Comparison of ENCODE assay signal across 1 cellular context in the genomic region with DNA sequence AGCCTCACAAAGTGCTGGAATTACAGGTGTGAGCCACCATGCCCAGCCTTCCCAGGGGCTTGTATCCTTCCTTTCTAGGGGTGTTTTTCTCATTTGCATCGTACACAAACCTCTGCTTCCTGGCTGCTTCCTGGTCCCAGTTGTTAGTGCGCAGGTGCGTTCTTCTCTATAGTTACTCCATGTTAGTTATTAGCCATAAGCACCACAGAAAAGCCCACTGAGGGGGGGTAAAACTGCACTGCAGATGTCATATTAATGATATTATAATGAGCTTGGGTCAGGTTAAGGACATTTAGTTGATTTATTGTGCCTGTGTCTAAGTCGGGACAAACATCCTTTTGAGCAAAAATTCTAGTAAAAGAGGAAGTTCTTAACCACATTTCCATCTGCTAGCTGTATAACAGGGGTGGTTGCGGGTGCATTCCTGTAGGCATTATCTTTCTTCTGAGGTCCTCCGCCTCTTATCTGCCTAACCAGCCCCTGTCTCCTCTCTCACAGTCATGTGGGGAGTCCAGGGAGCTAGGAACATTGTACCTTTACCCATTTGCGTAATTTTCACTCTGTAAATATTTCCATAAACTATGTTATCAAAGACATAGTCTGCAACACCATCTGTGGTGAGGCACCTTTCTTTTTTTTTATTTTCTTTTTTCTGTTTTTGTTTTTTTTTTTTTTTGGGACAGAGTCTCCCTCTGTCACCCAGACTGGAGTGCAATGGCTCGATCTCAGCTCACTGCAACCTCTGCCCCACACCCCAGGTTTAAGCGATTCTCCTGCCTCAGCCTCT.
TF ChIP-seq lines count a peak whose summit lies in the region.

No MANE protein-coding gene starts in this region.

TF ChIP-seq in HepG2, 621 proteins besides CTCF, POLR2A, EP300 and RAD21 (continued from another document and continues in another):
- TF ChIP-seq, protein P1, sequence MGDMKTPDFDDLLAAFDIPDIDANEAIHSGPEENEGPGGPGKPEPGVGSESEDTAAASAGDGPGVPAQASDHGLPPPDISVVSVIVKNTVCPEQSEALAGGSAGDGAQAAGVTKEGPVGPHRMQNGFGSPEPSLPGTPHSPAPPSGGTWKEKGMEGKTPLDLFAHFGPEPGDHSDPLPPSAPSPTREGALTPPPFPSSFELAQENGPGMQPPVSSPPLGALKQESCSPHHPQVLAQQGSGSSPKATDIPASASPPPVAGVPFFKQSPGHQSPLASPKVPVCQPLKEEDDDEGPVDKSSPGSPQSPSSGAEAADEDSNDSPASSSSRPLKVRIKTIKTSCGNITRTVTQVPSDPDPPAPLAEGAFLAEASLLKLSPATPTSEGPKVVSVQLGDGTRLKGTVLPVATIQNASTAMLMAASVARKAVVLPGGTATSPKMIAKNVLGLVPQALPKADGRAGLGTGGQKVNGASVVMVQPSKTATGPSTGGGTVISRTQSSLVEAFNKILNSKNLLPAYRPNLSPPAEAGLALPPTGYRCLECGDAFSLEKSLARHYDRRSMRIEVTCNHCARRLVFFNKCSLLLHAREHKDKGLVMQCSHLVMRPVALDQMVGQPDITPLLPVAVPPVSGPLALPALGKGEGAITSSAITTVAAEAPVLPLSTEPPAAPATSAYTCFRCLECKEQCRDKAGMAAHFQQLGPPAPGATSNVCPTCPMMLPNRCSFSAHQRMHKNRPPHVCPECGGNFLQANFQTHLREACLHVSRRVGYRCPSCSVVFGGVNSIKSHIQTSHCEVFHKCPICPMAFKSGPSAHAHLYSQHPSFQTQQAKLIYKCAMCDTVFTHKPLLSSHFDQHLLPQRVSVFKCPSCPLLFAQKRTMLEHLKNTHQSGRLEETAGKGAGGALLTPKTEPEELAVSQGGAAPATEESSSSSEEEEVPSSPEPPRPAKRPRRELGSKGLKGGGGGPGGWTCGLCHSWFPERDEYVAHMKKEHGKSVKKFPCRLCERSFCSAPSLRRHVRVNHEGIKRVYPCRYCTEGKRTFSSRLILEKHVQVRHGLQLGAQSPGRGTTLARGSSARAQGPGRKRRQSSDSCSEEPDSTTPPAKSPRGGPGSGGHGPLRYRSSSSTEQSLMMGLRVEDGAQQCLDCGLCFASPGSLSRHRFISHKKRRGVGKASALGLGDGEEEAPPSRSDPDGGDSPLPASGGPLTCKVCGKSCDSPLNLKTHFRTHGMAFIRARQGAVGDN (CRISPR knock-in tag; IDR thresholded peaks at IDR 0.05) = no peak; the same call in 1 of the 2 replicates
- TF ChIP-seq ZNF788 (CRISPR knock-in tag; IDR thresholded peaks at IDR 0.05; ENCODE audit: borderline replicate concordance) (no peak; the same call in 1 of the 2 replicates), SALL2 (CRISPR knock-in tag; IDR thresholded peaks at IDR 0.05) (no peak; the same call in 1 of the 2 replicates), ZNF773 (CRISPR knock-in tag; IDR thresholded peaks at IDR 0.05; ENCODE audit: borderline replicate concordance) (no peak), PITX1 (CRISPR knock-in tag; IDR thresholded peaks at IDR 0.05) (peak; percentile 73; the same call in 1 of the 2 replicates), KDM1A (CRISPR knock-in tag; IDR thresholded peaks at IDR 0.05) (no peak), TBL1XR1 (IDR thresholded peaks at IDR 0.05; ENCODE audit: borderline replicate concordance, low read length, partially characterized antibody) (no peak), TGIF2 (CRISPR knock-in tag; IDR thresholded peaks at IDR 0.05) (no peak), RNF2 (conservative IDR thresholded peaks at IDR 0.05; ENCODE audit: low read depth) (no peak), HNRNPL (IDR thresholded peaks at IDR 0.05; ENCODE audit: low read depth, low read length) (no peak), MTF1 (CRISPR knock-in tag; IDR thresholded peaks at IDR 0.05) (no peak), GFI1 (CRISPR knock-in tag; IDR thresholded peaks at IDR 0.05; ENCODE audit: borderline replicate concordance) (0 out of 2 replicates have a peak, but pooled peaks have one; percentile 9), ZNF143 (CRISPR knock-in tag; IDR thresholded peaks at IDR 0.05) (no peak), RFXAP (CRISPR knock-in tag; IDR thresholded peaks at IDR 0.05; ENCODE audit: borderline replicate concordance) (peak; percentile 63; the same call in 1 of the 2 replicates), ZFP37 (CRISPR knock-in tag; IDR thresholded peaks at IDR 0.05; ENCODE audit: borderline replicate concordance) (no peak), BRCA1 (CRISPR knock-in tag; IDR thresholded peaks at IDR 0.05) (0 out of 2 replicates have a peak, but pooled peaks have one; percentile 51), HNRNPLL (IDR thresholded peaks at IDR 0.05; ENCODE audit: low read depth, low read length, poor library complexity, severe bottlenecking) (no peak)
- TF ChIP-seq, protein P2, sequence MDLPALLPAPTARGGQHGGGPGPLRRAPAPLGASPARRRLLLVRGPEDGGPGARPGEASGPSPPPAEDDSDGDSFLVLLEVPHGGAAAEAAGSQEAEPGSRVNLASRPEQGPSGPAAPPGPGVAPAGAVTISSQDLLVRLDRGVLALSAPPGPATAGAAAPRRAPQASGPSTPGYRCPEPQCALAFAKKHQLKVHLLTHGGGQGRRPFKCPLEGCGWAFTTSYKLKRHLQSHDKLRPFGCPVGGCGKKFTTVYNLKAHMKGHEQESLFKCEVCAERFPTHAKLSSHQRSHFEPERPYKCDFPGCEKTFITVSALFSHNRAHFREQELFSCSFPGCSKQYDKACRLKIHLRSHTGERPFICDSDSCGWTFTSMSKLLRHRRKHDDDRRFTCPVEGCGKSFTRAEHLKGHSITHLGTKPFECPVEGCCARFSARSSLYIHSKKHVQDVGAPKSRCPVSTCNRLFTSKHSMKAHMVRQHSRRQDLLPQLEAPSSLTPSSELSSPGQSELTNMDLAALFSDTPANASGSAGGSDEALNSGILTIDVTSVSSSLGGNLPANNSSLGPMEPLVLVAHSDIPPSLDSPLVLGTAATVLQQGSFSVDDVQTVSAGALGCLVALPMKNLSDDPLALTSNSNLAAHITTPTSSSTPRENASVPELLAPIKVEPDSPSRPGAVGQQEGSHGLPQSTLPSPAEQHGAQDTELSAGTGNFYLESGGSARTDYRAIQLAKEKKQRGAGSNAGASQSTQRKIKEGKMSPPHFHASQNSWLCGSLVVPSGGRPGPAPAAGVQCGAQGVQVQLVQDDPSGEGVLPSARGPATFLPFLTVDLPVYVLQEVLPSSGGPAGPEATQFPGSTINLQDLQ (CRISPR knock-in tag; IDR thresholded peaks at IDR 0.05) = no peak
- TF ChIP-seq, protein P3, sequence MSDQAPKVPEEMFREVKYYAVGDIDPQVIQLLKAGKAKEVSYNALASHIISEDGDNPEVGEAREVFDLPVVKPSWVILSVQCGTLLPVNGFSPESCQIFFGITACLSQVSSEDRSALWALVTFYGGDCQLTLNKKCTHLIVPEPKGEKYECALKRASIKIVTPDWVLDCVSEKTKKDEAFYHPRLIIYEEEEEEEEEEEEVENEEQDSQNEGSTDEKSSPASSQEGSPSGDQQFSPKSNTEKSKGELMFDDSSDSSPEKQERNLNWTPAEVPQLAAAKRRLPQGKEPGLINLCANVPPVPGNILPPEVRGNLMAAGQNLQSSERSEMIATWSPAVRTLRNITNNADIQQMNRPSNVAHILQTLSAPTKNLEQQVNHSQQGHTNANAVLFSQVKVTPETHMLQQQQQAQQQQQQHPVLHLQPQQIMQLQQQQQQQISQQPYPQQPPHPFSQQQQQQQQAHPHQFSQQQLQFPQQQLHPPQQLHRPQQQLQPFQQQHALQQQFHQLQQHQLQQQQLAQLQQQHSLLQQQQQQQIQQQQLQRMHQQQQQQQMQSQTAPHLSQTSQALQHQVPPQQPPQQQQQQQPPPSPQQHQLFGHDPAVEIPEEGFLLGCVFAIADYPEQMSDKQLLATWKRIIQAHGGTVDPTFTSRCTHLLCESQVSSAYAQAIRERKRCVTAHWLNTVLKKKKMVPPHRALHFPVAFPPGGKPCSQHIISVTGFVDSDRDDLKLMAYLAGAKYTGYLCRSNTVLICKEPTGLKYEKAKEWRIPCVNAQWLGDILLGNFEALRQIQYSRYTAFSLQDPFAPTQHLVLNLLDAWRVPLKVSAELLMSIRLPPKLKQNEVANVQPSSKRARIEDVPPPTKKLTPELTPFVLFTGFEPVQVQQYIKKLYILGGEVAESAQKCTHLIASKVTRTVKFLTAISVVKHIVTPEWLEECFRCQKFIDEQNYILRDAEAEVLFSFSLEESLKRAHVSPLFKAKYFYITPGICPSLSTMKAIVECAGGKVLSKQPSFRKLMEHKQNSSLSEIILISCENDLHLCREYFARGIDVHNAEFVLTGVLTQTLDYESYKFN (CRISPR knock-in tag; conservative IDR thresholded peaks at IDR 0.05) = peak; percentile 93
- TF ChIP-seq, protein P4, sequence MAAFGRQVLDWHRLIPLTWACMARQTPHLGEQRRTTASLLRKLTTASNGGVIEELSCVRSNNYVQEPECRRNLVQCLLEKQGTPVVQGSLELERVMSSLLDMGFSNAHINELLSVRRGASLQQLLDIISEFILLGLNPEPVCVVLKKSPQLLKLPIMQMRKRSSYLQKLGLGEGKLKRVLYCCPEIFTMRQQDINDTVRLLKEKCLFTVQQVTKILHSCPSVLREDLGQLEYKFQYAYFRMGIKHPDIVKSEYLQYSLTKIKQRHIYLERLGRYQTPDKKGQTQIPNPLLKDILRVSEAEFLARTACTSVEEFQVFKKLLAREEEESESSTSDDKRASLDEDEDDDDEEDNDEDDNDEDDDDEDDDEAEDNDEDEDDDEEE (CRISPR knock-in tag; IDR thresholded peaks at IDR 0.05) = no peak; the same call in 1 of the 2 replicates
- TF ChIP-seq, protein P5, sequence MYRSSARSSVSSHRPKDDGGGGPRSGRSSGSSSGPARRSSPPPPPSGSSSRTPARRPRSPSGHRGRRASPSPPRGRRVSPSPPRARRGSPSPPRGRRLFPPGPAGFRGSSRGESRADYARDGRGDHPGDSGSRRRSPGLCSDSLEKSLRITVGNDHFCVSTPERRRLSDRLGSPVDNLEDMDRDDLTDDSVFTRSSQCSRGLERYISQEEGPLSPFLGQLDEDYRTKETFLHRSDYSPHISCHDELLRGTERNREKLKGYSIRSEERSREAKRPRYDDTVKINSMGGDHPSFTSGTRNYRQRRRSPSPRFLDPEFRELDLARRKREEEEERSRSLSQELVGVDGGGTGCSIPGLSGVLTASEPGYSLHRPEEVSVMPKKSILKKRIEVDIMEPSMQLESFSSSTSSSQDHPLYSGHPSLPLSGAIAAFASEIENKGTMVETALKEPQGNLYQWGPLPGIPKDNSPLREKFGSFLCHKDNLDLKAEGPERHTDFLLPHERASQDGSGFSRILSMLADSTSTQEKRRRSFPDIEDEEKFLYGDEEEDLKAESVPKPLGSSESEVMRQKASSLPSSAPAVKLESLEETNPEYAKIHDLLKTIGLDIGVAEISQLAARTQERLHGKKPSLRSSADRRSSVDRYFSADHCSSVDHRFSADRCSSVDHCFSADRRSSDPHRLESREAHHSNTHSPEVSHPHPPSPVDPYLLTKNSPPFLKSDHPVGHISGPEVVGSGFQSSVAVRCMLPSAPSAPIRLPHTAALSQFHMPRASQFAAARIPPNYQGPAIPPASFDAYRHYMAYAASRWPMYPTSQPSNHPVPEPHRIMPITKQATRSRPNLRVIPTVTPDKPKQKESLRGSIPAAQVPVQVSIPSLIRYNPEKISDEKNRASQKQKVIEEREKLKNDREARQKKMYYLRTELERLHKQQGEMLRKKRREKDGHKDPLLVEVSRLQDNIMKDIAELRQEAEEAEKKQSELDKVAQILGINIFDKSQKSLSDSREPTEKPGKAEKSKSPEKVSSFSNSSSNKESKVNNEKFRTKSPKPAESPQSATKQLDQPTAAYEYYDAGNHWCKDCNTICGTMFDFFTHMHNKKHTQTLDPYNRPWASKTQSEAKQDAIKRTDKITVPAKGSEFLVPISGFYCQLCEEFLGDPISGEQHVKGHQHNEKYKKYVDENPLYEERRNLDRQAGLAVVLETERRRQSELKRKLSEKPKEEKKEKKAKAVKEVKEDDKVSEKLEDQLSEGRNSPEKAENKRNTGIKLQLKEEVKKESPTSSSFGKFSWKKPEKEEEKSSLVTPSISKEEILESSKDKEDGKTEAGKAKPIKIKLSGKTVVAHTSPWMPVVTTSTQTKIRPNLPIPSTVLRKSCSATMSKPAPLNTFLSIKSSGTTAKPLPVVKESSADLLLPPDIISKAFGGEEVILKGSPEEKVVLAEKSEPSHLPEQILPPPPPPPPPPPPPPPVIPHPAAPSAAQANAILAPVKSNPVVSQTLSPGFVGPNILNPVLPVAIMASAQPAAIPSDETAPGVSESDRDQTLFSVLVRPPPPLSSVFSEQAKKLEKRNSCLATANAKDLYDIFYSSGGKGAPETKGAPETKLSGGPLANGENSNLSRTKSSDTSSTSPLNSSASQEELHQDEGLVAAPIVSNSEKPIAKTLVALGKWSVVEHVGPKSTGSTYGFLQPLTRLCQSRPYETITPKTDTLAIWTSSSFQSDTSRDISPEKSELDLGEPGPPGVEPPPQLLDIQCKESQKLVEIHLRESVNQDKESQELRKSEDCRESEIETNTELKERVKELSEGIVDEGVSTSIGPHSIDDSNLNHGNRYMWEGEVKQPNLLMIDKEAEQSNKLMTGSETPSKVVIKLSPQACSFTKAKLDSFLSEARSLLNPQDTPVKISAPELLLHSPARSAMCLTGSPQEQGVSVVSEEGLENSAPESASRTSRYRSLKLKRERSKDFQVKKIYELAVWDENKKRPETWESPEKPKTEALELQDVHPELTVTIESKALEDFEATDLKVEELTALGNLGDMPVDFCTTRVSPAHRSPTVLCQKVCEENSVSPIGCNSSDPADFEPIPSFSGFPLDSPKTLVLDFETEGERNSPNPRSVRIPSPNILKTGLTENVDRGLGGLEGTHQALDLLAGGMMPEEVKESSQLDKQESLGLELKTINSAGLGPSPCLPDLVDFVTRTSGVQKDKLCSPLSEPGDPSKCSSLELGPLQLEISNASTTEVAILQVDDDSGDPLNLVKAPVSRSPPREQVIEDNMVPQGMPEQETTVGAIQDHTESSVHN (CRISPR knock-in tag; IDR thresholded peaks at IDR 0.05) = no peak
- TF ChIP-seq, protein P6, sequence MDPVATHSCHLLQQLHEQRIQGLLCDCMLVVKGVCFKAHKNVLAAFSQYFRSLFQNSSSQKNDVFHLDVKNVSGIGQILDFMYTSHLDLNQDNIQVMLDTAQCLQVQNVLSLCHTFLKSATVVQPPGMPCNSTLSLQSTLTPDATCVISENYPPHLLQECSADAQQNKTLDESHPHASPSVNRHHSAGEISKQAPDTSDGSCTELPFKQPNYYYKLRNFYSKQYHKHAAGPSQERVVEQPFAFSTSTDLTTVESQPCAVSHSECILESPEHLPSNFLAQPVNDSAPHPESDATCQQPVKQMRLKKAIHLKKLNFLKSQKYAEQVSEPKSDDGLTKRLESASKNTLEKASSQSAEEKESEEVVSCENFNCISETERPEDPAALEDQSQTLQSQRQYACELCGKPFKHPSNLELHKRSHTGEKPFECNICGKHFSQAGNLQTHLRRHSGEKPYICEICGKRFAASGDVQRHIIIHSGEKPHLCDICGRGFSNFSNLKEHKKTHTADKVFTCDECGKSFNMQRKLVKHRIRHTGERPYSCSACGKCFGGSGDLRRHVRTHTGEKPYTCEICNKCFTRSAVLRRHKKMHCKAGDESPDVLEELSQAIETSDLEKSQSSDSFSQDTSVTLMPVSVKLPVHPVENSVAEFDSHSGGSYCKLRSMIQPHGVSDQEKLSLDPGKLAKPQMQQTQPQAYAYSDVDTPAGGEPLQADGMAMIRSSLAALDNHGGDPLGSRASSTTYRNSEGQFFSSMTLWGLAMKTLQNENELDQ (CRISPR knock-in tag; IDR thresholded peaks at IDR 0.05; ENCODE audit: borderline replicate concordance) = no peak
- TF ChIP-seq, protein P7, sequence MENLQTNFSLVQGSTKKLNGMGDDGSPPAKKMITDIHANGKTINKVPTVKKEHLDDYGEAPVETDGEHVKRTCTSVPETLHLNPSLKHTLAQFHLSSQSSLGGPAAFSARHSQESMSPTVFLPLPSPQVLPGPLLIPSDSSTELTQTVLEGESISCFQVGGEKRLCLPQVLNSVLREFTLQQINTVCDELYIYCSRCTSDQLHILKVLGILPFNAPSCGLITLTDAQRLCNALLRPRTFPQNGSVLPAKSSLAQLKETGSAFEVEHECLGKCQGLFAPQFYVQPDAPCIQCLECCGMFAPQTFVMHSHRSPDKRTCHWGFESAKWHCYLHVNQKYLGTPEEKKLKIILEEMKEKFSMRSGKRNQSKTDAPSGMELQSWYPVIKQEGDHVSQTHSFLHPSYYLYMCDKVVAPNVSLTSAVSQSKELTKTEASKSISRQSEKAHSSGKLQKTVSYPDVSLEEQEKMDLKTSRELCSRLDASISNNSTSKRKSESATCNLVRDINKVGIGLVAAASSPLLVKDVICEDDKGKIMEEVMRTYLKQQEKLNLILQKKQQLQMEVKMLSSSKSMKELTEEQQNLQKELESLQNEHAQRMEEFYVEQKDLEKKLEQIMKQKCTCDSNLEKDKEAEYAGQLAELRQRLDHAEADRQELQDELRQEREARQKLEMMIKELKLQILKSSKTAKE (CRISPR knock-in tag; IDR thresholded peaks at IDR 0.05; ENCODE audit: borderline replicate concordance) = peak; percentile 73
